1 cellular context compared by ENCODE assay signal in the genomic region with DNA sequence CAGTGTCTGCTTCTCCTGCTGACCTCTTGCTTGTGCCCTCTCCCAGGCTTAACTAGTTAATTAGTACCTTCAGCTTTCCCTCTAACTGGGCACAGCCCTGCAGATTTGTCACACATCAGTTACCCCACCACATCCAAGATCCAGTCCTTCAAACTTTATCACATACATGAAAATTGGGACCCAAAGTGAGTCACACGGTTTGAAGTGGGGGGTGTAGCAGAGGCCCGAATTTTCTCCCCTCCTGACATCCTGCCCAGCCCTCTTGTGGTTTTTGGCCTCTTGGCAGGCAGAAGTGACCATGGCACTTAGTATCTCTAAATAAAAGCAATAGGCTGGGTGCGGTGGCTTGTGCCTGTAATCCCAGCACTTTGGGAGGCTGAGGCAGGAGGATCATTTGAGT.
TF ChIP-seq lines count a peak whose summit lies in the region.

No MANE protein-coding gene starts in this region.

TF ChIP-seq in GM12878, 131 proteins besides CTCF, POLR2A, EP300 and RAD21:
- no peak for TF ChIP-seq HDGF (IDR thresholded peaks at IDR 0.05)
- TF ChIP-seq EGR1 (IDR thresholded peaks at IDR 0.05; ENCODE audit: borderline replicate concordance in 1 of 2, low read depth in 2 of 2, low read length in 2 of 2), result no peak
- TF ChIP-seq NFYA (IDR thresholded peaks at IDR 0.05; ENCODE audit: borderline replicate concordance, low read depth, low read length), result no peak
- TF ChIP-seq, protein P1, sequence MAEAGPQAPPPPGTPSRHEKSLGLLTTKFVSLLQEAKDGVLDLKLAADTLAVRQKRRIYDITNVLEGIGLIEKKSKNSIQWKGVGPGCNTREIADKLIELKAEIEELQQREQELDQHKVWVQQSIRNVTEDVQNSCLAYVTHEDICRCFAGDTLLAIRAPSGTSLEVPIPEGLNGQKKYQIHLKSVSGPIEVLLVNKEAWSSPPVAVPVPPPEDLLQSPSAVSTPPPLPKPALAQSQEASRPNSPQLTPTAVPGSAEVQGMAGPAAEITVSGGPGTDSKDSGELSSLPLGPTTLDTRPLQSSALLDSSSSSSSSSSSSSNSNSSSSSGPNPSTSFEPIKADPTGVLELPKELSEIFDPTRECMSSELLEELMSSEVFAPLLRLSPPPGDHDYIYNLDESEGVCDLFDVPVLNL (IDR thresholded peaks at IDR 0.05; ENCODE audit: low read depth, low read length), result no peak
- no peak for TF ChIP-seq ATF3 (IDR thresholded peaks at IDR 0.05; ENCODE audit: borderline replicate concordance, extremely low read depth, low read depth, low read length)
- no peak for TF ChIP-seq ELK1 (IDR thresholded peaks at IDR 0.05; ENCODE audit: low read depth, low read length)
- TF ChIP-seq NR2C2 (IDR thresholded peaks at IDR 0.05; ENCODE audit: borderline replicate concordance, control insufficient read depth, insufficient read length, low read depth), result no peak
- no peak for TF ChIP-seq RB1 (IDR thresholded peaks at IDR 0.05; ENCODE audit: borderline replicate concordance)
- no peak for TF ChIP-seq MTA3 (IDR thresholded peaks at IDR 0.05; ENCODE audit: borderline replicate concordance, low read length)
- TF ChIP-seq HDAC2 (IDR thresholded peaks at IDR 0.05), result no peak
- TF ChIP-seq YBX1 (IDR thresholded peaks at IDR 0.05), result no peak
- TF ChIP-seq NFIC (IDR thresholded peaks at IDR 0.05; ENCODE audit: low read depth, low read length), result no peak
- TF ChIP-seq NRF1 (conservative IDR thresholded peaks at IDR 0.05; ENCODE audit: low read depth, low read length), result no peak
- no peak for TF ChIP-seq DPF2 (IDR thresholded peaks at IDR 0.05)
- TF ChIP-seq ZNF24 (IDR thresholded peaks at IDR 0.05), result no peak
- no peak for TF ChIP-seq CBFB (IDR thresholded peaks at IDR 0.05; ENCODE audit: low read depth)
- no peak for TF ChIP-seq MTA2 (IDR thresholded peaks at IDR 0.05; ENCODE audit: low read depth)
- TF ChIP-seq, protein P2, sequence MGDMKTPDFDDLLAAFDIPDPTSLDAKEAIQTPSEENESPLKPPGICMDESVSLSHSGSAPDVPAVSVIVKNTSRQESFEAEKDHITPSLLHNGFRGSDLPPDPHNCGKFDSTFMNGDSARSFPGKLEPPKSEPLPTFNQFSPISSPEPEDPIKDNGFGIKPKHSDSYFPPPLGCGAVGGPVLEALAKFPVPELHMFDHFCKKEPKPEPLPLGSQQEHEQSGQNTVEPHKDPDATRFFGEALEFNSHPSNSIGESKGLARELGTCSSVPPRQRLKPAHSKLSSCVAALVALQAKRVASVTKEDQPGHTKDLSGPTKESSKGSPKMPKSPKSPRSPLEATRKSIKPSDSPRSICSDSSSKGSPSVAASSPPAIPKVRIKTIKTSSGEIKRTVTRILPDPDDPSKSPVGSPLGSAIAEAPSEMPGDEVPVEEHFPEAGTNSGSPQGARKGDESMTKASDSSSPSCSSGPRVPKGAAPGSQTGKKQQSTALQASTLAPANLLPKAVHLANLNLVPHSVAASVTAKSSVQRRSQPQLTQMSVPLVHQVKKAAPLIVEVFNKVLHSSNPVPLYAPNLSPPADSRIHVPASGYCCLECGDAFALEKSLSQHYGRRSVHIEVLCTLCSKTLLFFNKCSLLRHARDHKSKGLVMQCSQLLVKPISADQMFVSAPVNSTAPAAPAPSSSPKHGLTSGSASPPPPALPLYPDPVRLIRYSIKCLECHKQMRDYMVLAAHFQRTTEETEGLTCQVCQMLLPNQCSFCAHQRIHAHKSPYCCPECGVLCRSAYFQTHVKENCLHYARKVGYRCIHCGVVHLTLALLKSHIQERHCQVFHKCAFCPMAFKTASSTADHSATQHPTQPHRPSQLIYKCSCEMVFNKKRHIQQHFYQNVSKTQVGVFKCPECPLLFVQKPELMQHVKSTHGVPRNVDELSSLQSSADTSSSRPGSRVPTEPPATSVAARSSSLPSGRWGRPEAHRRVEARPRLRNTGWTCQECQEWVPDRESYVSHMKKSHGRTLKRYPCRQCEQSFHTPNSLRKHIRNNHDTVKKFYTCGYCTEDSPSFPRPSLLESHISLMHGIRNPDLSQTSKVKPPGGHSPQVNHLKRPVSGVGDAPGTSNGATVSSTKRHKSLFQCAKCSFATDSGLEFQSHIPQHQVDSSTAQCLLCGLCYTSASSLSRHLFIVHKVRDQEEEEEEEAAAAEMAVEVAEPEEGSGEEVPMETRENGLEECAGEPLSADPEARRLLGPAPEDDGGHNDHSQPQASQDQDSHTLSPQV (IDR thresholded peaks at IDR 0.05), result no peak
- no peak for TF ChIP-seq POLR2AphosphoS2 (IDR thresholded peaks at IDR 0.05; ENCODE audit: low read depth, low read length)
- no peak for TF ChIP-seq BCL11A (IDR thresholded peaks at IDR 0.05; ENCODE audit: low read depth, low read length)
TF ChIP-seq in GM12878: peak in this region for 0.
